In genomic region chr13:30204564-30204963, GRCh38 we compare ENCODE assay signal across 18 cellular contexts.
A peak's percentile ranks its signal among the peaks of the same experiment; 100 is the strongest.
DNase-seq lines count a peak whose midpoint lies in the region; ATAC-seq and TF ChIP-seq lines count a peak whose summit lies in the region.
"Had no signal": no experiment of that assay in that cellular context is flagged by ENCODE, and none has a peak within 500 bp of the region (broad histone marks: within the 10 kb centered on the region; RNA-seq: fewer than 3 reads in every experiment).

No MANE protein-coding gene starts in this region.

- peak; percentile 13 for DNase-seq in stimulated activated CD4-positive, alpha-beta T cell treated with anti-CD3 and anti-CD28 coated beads, Interleukin-1b, Interleukin-23, amount 100 ng/mL, for 48 hours
- DNase-seq in stimulated activated CD4-positive, alpha-beta T cell treated with anti-CD3 and anti-CD28 coated beads, Interleukin-4, amount 100 ng/mL, for 24 hours = no peak
- no peak for DNase-seq in erythroblast (lab: John Stamatoyannopoulos, UW)
- no peak for DNase-seq in central memory CD4-positive, alpha-beta T cell
- DNase-seq in HCEC 1CT = no peak
- DNase-seq: CD4-positive, alpha-beta T cell; cortex of kidney; DMS79 treated with DMSO at 0.1 percent for 48 hours; hippocampal formation; islet precursor cell; NCI-H1930; NCI-H446 treated with DMSO at 0.1 percent for 48 hours; right cardiac atrium; SW 1271 had no signal

- TF ChIP-seq POLR2A in erythroblast (IDR thresholded peaks at IDR 0.05; ENCODE audit: low read length) = no peak

- peak; percentile 64 for ATAC-seq in GM21515 (IDR thresholded peaks at IDR 0.05; ENCODE audit: unreplicated experiment)
- peak; percentile 66 for ATAC-seq in HG03280 (IDR thresholded peaks at IDR 0.05; ENCODE audit: unreplicated experiment)
- no peak for ATAC-seq in HG03460 (IDR thresholded peaks at IDR 0.05; ENCODE audit: unreplicated experiment)
- ATAC-seq: K562, right cardiac atrium had no signal
